9 cellular contexts compared by ENCODE assay signal in genomic region chr15:74988007-74988800, GRCh38. TPM values are rescaled to one million over a fixed set of nuclear protein-coding genes. Genes with fewer than 3 reads are reported as not detected.
DNase-seq lines count a peak whose midpoint lies in the region; ATAC-seq, FAIRE-seq and TF ChIP-seq lines count a peak whose summit lies in the region.
"Had no signal": no experiment of that assay in that cellular context is flagged by ENCODE, and none has a peak within 500 bp of the region (broad histone marks: within the 10 kb centered on the region; RNA-seq: fewer than 3 reads in every experiment).

No MANE protein-coding gene starts in this region.

- no peak overlapping the region for H3K4me2 ChIP-seq in astrocyte (ENCODE audit: low read length)

- no peak overlapping the region for H3K27ac Mint-ChIP-seq in astrocyte (ENCODE audit: unreplicated experiment)

- H3K9ac ChIP-seq in astrocyte (ENCODE audit: low read length), result no peak overlapping the region

- peaks cover 23% of the 10 kb centered on the region for H3K27me3 Mint-ChIP-seq in astrocyte (ENCODE audit: low read depth, unreplicated experiment)

- no peaks in the 10 kb centered on the region for H3K9me3 ChIP-seq in astrocyte (ENCODE audit: insufficient read depth, low read depth, low read length)

- peak; percentile 51 for ATAC-seq in HG02798 (IDR thresholded peaks at IDR 0.05; ENCODE audit: poor library complexity, unreplicated experiment)
- ATAC-seq in HG02840 (IDR thresholded peaks at IDR 0.05; ENCODE audit: low FRiP score, unreplicated experiment), result no peak

- H3K4me3 ChIP-seq in astrocyte (ENCODE audit: insufficient read depth, low read depth, low read length), result no peak overlapping the region

- H3K4me1 ChIP-seq in astrocyte (ENCODE audit: insufficient read depth, low read length), result peaks cover 3% of the 10 kb centered on the region

- H3K27me3 ChIP-seq in astrocyte (ENCODE audit: insufficient read depth, low read length), result peaks cover 8% of the 10 kb centered on the region

- H4K20me1 ChIP-seq in astrocyte (ENCODE audit: insufficient read depth, low read length), result no peaks in the 10 kb centered on the region

- FAIRE-seq in astrocyte (lab: Jason Lieb, UNC), result no peak
- FAIRE-seq: islet of Langerhans had no signal

- no peaks in the 10 kb centered on the region for H3K79me2 ChIP-seq in astrocyte (ENCODE audit: insufficient read depth, low read length)

- no peaks in the 10 kb centered on the region for H3K36me3 ChIP-seq in astrocyte (ENCODE audit: insufficient read depth, low read length)

- no peak overlapping the region for H2AFZ ChIP-seq in astrocyte (ENCODE audit: low read depth, low read length)

- no peak overlapping the region for H3K27ac ChIP-seq in astrocyte (ENCODE audit: low read depth, low read length)

- DNase-seq in D341Med (ENCODE audit: low spot score) (peak; percentile 76), OCI-M1 (lab: John Stamatoyannopoulos, UW) (peak; percentile 81), astrocyte (ENCODE audit: low read depth) (no peak), mucosa of gallbladder (ENCODE audit: low spot score) (peak; percentile 31), midbrain (lab: John Stamatoyannopoulos, UW) (no peak), GM03348 (ENCODE audit: low spot score) (no peak)

- peaks cover 2% of the 10 kb centered on the region for H3K9me3 Mint-ChIP-seq in astrocyte (ENCODE audit: unreplicated experiment)

- H3K4me1 Mint-ChIP-seq in astrocyte (ENCODE audit: low read depth, unreplicated experiment), result peaks cover 9% of the 10 kb centered on the region

- TF ChIP-seq CTCF in astrocyte (IDR thresholded peaks at IDR 0.05; ENCODE audit: insufficient read depth, low read depth, low read length), result peak; percentile 18

- no peaks in the 10 kb centered on the region for H3K36me3 Mint-ChIP-seq in astrocyte (ENCODE audit: low read depth, unreplicated experiment)

- H3K4me3 Mint-ChIP-seq in astrocyte (ENCODE audit: unreplicated experiment), result no peak overlapping the region

RNA-seq across cellular contexts. Expression of gene SCAMP5, which starts 7.2 kb away (rescaled TPM):
- total RNA-seq in astrocyte (18.7 and 23.1 TPM in 2 replicates), mucosa of gallbladder (57.2 TPM)

RNA-seq across cellular contexts. Expression of gene RPP25, which starts 31.6 kb away (rescaled TPM):
- total RNA-seq in astrocyte, result 4.1 and 4.7 TPM in 2 replicates
- total RNA-seq in mucosa of gallbladder, result 24.1 TPM

RNA-seq across cellular contexts. Expression of gene PPCDC, which starts 35.2 kb away (rescaled TPM):
- total RNA-seq in astrocyte, result 7.3 and 7.5 TPM in 2 replicates
- 17.3 TPM for total RNA-seq in mucosa of gallbladder

RNA-seq across cellular contexts. Expression of gene COX5A, which starts 50.3 kb away (rescaled TPM):
- 192 and 207 TPM in 2 replicates for total RNA-seq in astrocyte
- total RNA-seq in mucosa of gallbladder, result 165 TPM

Comparison
In these comparisons a context has a peak if more than half of its experiments do, and no peak if none do; other contexts are left out.
1. DNase-seq: peak in D341Med (single experiment), OCI-M1 (single experiment) and mucosa of gallbladder (single experiment); none in astrocyte (single experiment), midbrain (single experiment) and GM03348 (single experiment).